Comparison of ENCODE assay signal across 23 cellular contexts in the genomic region with DNA sequence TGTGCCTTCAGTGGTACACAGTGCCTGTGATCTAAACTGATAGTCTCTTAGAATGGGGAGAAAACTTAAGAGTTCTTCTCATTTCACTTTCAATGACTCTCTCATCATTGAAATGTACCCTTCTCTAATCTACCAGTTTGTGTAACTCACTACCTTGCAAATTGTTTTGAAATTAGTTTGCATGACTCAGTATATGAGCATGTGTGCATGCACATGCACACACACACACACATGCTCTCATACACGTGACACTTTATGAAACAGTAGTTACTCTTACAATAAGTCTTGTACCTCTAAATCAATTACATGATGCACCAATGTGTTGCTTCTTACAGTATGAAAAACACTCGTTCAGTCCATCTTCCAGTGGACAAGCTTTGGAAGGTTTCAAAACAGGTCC. TPM values are rescaled to one million over a fixed set of nuclear protein-coding genes. Genes with fewer than 3 reads are reported as not detected.
A peak's percentile ranks its signal among the peaks of the same experiment; 100 is the strongest.
DNase-seq lines count a peak whose midpoint lies in the region; ATAC-seq and TF ChIP-seq lines count a peak whose summit lies in the region.
"Had no signal": no experiment of that assay in that cellular context is flagged by ENCODE, and none has a peak within 500 bp of the region (broad histone marks: within the 10 kb centered on the region; RNA-seq: fewer than 3 reads in every experiment).

No MANE protein-coding gene starts in this region.

- no peak overlapping the region for H2AFZ ChIP-seq in GM23338

- BruUV-seq in MCF 10A (replicated peaks; lab: Mats Ljungman, UMichigan), result no TSS peak

- H3K9me3 ChIP-seq in breast epithelium, result peaks cover 0 to 25% of the 10 kb centered on the region in 2 donors
- H3K9me3 ChIP-seq in CD8-positive, alpha-beta memory T cell (ENCODE audit: low read length), result no peaks in the 10 kb centered on the region
- H3K9me3 ChIP-seq: ovary had no signal

- H3K4me3 ChIP-seq in breast epithelium, result no peak overlapping the region
- H3K4me3 ChIP-seq in fibroblast of the aortic adventitia (ENCODE audit: low read depth, low read length), result no peak overlapping the region
- no peak overlapping the region for H3K4me3 ChIP-seq in GM23338
- H3K4me3 ChIP-seq in CD8-positive, alpha-beta memory T cell (ENCODE audit: low read length), result no peak overlapping the region
- H3K4me3 ChIP-seq: BLaER1, ovary had no signal

- no peak overlapping the region for H3K4me2 ChIP-seq in GM23338
- H3K4me2 ChIP-seq: BLaER1 had no signal

- POLR2A ChIA-PET in MCF 10A (lab: Yijun Ruan, JAX), result interaction anchor here (0.7 to 1.5 kb wide), 3 partner anchors 24 to 403 kb away, joined by 3 to 6 read pairs (median 5); no protein-coding TSS in a partner anchor
- POLR2A ChIA-PET in CD8-positive, alpha-beta memory T cell (lab: Charles Lee), result no interaction called here

- CTCF ChIA-PET in MCF 10A (lab: Yijun Ruan, JAX), result interaction anchor here (0.6 to 2.3 kb wide), 5 partner anchors 8 to 536 kb away, joined by 3 to 10 read pairs (median 5); a partner anchor contains a TSS
- CTCF ChIA-PET in CD8-positive, alpha-beta memory T cell (lab: Charles Lee), result no interaction called here

- DNase-seq in MCF 10A (ENCODE audit: unreplicated experiment), result peak; percentile 37
- DNase-seq in breast epithelium (ENCODE audit: low spot score in 2 of 2), result no peak
- peak; percentile 60 for DNase-seq in RPMI7951 (ENCODE audit: low read depth)
- DNase-seq in fibroblast of the aortic adventitia (ENCODE audit: low read depth), result peak; percentile 21
- DNase-seq in GM23338 (ENCODE audit: low spot score), result no peak
- DNase-seq in CD8-positive, alpha-beta memory T cell, result no peak
- DNase-seq in NCI-H2171 (lab: John Stamatoyannopoulos, UW), result no peak
- DNase-seq: 8988T; activated CD4-positive, alpha-beta memory T cell treated with anti-CD3 and anti-CD28 coated beads for 36 hours; activated naive CD4-positive, alpha-beta T cell treated with anti-CD3 and anti-CD28 coated beads, Interleukin-2, amount 50 U/mL, for 16 hours; activated T-cell treated with anti-CD3 and anti-CD28 coated beads, Interleukin-2, amount 50 U/mL, for 1 hour; effector memory CD8-positive, alpha-beta T cell; naive B cell; NCI-H146; NCI-H2227 treated with DMSO at 0.1 percent for 48 hours; NK-92 treated with Interleukin-12 subunit alpha and Interleukin-12 subunit beta, amount 100 ng/mL, for 24 hours; ovary; stimulated activated naive CD8-positive, alpha-beta T cell treated with anti-CD3 and anti-CD28 coated beads, Interleukin-15, amount 100 ng/mL, for 72 hours had no signal

- H3K27me3 Mint-ChIP-seq in MCF 10A (ENCODE audit: insufficient read depth, unreplicated experiment) (no peaks in the 10 kb centered on the region), GM23338 (ENCODE audit: insufficient read depth, low read depth, poor library complexity) (peaks cover 2% of the 10 kb centered on the region)
- H3K27me3 Mint-ChIP-seq in CD8-positive, alpha-beta memory T cell, result peaks cover 11 to 15% of the 10 kb centered on the region in 2 donors
- H3K27me3 Mint-ChIP-seq: type B pancreatic cell had no signal

- no peaks in the 10 kb centered on the region for H3F3A ChIP-seq in GM23338 (replicated peaks; ENCODE audit: low read depth)

- H3K4me1 Mint-ChIP-seq in MCF 10A (ENCODE audit: insufficient read depth, unreplicated experiment) (peaks cover 14% of the 10 kb centered on the region), GM23338 (no peaks in the 10 kb centered on the region)
- H3K4me1 Mint-ChIP-seq in CD8-positive, alpha-beta memory T cell, result no peaks in the 10 kb centered on the region
- H3K4me1 Mint-ChIP-seq: memory B cell; naive B cell; stimulated activated naive CD8-positive, alpha-beta T cell treated with anti-CD3 and anti-CD28 coated beads, Interleukin-15, amount 100 ng/mL, for 72 hours; WTC11 had no signal

- H3K36me3 ChIP-seq in breast epithelium (no peaks in the 10 kb centered on the region), GM23338 (ENCODE audit: insufficient read depth) (0 out of 2 replicates have a peak, but pooled peaks cover 4% of the 10 kb centered on the region)
- no peaks in the 10 kb centered on the region for H3K36me3 ChIP-seq in CD8-positive, alpha-beta memory T cell (ENCODE audit: insufficient read depth, low read length)
- H3K36me3 ChIP-seq: BLaER1, ovary had no signal

- H3K27me3 ChIP-seq in breast epithelium (no peaks in the 10 kb centered on the region), GM23338 (ENCODE audit: insufficient read depth) (no peaks in the 10 kb centered on the region)
- H3K27me3 ChIP-seq in CD8-positive, alpha-beta memory T cell (ENCODE audit: insufficient read depth, low read length, poor library complexity, severe bottlenecking), result no peaks in the 10 kb centered on the region
- H3K27me3 ChIP-seq: BLaER1, ovary had no signal

- no peaks in the 10 kb centered on the region for H3K36me3 Mint-ChIP-seq in MCF 10A (ENCODE audit: insufficient read depth, unreplicated experiment)
- no peaks in the 10 kb centered on the region; the same call in 2 of the 3 replicates for H3K36me3 Mint-ChIP-seq in GM23338 (ENCODE audit: low read depth)
- H3K36me3 Mint-ChIP-seq in CD8-positive, alpha-beta memory T cell, result peaks cover 0 to 11% (median 0%) of the 10 kb centered on the region in 3 donors

- no peak for TF ChIP-seq POLR2A in breast epithelium (IDR thresholded peaks at IDR 0.05)

- no peaks in the 10 kb centered on the region for H3K9me3 Mint-ChIP-seq in MCF 10A (ENCODE audit: unreplicated experiment)
- H3K9me3 Mint-ChIP-seq in GM23338, result peaks cover 10% of the 10 kb centered on the region; the same call in 2 of the 3 replicates
- H3K9me3 Mint-ChIP-seq in CD8-positive, alpha-beta memory T cell, result peaks cover 23 to 38% (median 31%) of the 10 kb centered on the region in 5 donors

- H4K20me1 ChIP-seq in GM23338 (replicated peaks; ENCODE audit: insufficient read depth), result no peaks in the 10 kb centered on the region
- H4K20me1 ChIP-seq: BLaER1 had no signal

- H3K79me2 ChIP-seq in GM23338 (replicated peaks; ENCODE audit: insufficient read depth), result no peaks in the 10 kb centered on the region

- no peak overlapping the region for H3K27ac Mint-ChIP-seq in MCF 10A (ENCODE audit: low read depth, unreplicated experiment)
- no peak overlapping the region for H3K27ac Mint-ChIP-seq in GM23338
- no peak overlapping the region for H3K27ac Mint-ChIP-seq in CD8-positive, alpha-beta memory T cell
- H3K27ac Mint-ChIP-seq: activated CD4-positive, alpha-beta memory T cell treated with anti-CD3 and anti-CD28 coated beads for 36 hours; effector memory CD8-positive, alpha-beta T cell; memory B cell; naive B cell; stimulated activated naive CD8-positive, alpha-beta T cell treated with anti-CD3 and anti-CD28 coated beads, Interleukin-15, amount 100 ng/mL, for 72 hours; type B pancreatic cell; WTC11 had no signal

- H3K4me1 ChIP-seq in breast epithelium, result no peaks in the 10 kb centered on the region
- no peaks in the 10 kb centered on the region for H3K4me1 ChIP-seq in GM23338 (ENCODE audit: insufficient read depth)
- no peaks in the 10 kb centered on the region for H3K4me1 ChIP-seq in CD8-positive, alpha-beta memory T cell (ENCODE audit: insufficient read depth, low read length)
- H3K4me1 ChIP-seq: BLaER1 had no signal

- H3K27ac ChIP-seq in breast epithelium, result no peak overlapping the region
- no peak overlapping the region for H3K27ac ChIP-seq in GM23338 (ENCODE audit: low read depth)
- H3K27ac ChIP-seq in CD8-positive, alpha-beta memory T cell (ENCODE audit: low read depth, low read length), result no peak overlapping the region
- H3K27ac ChIP-seq: BLaER1, ovary had no signal

- H3K4me3 Mint-ChIP-seq in MCF 10A (ENCODE audit: unreplicated experiment) (no peak overlapping the region), GM23338 (no peak overlapping the region)
- H3K4me3 Mint-ChIP-seq in CD8-positive, alpha-beta memory T cell, result no peak overlapping the region
- H3K4me3 Mint-ChIP-seq: activated CD4-positive, alpha-beta memory T cell treated with anti-CD3 and anti-CD28 coated beads for 36 hours; effector memory CD8-positive, alpha-beta T cell; memory B cell; naive B cell; stimulated activated naive CD8-positive, alpha-beta T cell treated with anti-CD3 and anti-CD28 coated beads, Interleukin-15, amount 100 ng/mL, for 72 hours; type B pancreatic cell; WTC11 had no signal

- no peaks in the 10 kb centered on the region for H3K9me2 ChIP-seq in GM23338 (ENCODE audit: insufficient read depth)

- intact Hi-C loops in MCF 10A (cut with micrococcal nuclease) (no loop called here), breast epithelium (cut with DNase I; ENCODE audit: low total_unique reads) (no loop called here)

- no peak for ATAC-seq in GM21619 (IDR thresholded peaks at IDR 0.05; ENCODE audit: unreplicated experiment)
- no peak for ATAC-seq in GM23338
- ATAC-seq: effector memory CD8-positive, alpha-beta T cell; stimulated activated naive CD8-positive, alpha-beta T cell treated with anti-CD3 and anti-CD28 coated beads, Interleukin-15, amount 100 ng/mL, for 72 hours; WTC11 had no signal

- no peak for TF ChIP-seq CTCF in MCF 10A (IDR thresholded peaks at IDR 0.05; ENCODE audit: unreplicated experiment)
- no peak for TF ChIP-seq CTCF in breast epithelium (IDR thresholded peaks at IDR 0.05)
- TF ChIP-seq CTCF in fibroblast of the aortic adventitia (IDR thresholded peaks at IDR 0.05; ENCODE audit: insufficient read depth, low read length), result no peak
- TF ChIP-seq CTCF in GM23338 (conservative IDR thresholded peaks at IDR 0.05; ENCODE audit: low read depth in 2 of 2), result no peak

TF ChIP-seq in GM23338, 12 proteins besides CTCF, POLR2A, EP300 and RAD21 (continues in another document):
- no peak for TF ChIP-seq POLR2AphosphoS5 (IDR thresholded peaks at IDR 0.05; ENCODE audit: low read depth)

RNA-seq across cellular contexts. Expression of a gene that starts 10.6 kb away (rescaled TPM):
- total RNA-seq in MCF 10A (2022), result 0.37 TPM in 2 replicates
- total RNA-seq in breast epithelium, result 10 to 100 TPM in 2 of 3 donors, under 1 TPM in 1; 0.32 to 41.4 (median 21.0) TPM
- 21.6 and 25.9 TPM in 2 replicates for total RNA-seq in RPMI7951 (2014; rRNA removed; shearing (Covaris generic))
- total RNA-seq in fibroblast of the aortic adventitia (ENCODE audit: low replicate concordance), result 0.18 TPM in 1 of 2 replicates, not detected in the other
- 1.7 and 3.1 TPM in 2 replicates for total RNA-seq in GM23338 (2014; rRNA removed; shearing (Covaris generic))
- polyA plus RNA-seq in GM23338 (2016; fragmentation: Nextera tagmentation; extraction: Ambion mirVana), result 3.4 and 3.6 TPM in 2 replicates
- total RNA-seq in CD8-positive, alpha-beta memory T cell, result not detected
- polyA plus RNA-seq in CD8-positive, alpha-beta memory T cell, result not detected
- total RNA-seq: activated CD4-positive, alpha-beta memory T cell treated with anti-CD3 and anti-CD28 coated beads for 36 hours had no signal

Comparison
In these comparisons a context has a peak if more than half of its experiments do, and no peak if none do; other contexts are left out.
1. DNase-seq: peak in MCF 10A (single experiment), RPMI7951 (single experiment) and fibroblast of the aortic adventitia (single experiment); none in breast epithelium (0 of 2), GM23338 (single experiment), CD8-positive, alpha-beta memory T cell (0 of 5) and NCI-H2171 (single experiment).